12 cellular contexts compared by ENCODE assay signal in genomic region chr17:78263063-78263735, GRCh38. TPM values are rescaled to one million over a fixed set of nuclear protein-coding genes. Genes with fewer than 3 reads are reported as not detected.
A peak's percentile ranks its signal among the peaks of the same experiment; 100 is the strongest.
DNase-seq lines count a peak whose midpoint lies in the region; ATAC-seq and TF ChIP-seq lines count a peak whose summit lies in the region.
"Had no signal": no experiment of that assay in that cellular context is flagged by ENCODE, and none has a peak within 500 bp of the region (broad histone marks: within the 10 kb centered on the region; RNA-seq: fewer than 3 reads in every experiment).

No MANE protein-coding gene starts in this region.

- POLR2A ChIA-PET in CD4-positive, alpha-beta T cell (lab: Charles Lee) = interaction anchor here (0.8 to 2.8 kb wide), 8 partner anchors 8 to 90 kb away, joined by 3 to 20 read pairs (median 4); no protein-coding TSS in a partner anchor
- POLR2A ChIA-PET in naive thymus-derived CD8-positive, alpha-beta T cell (lab: Charles Lee) = interaction anchor here (0.7 to 2.5 kb wide), 5 partner anchors 8 to 1401 kb away, joined by 3 to 9 read pairs (median 6); no protein-coding TSS in a partner anchor

- CTCF ChIA-PET in CD4-positive, alpha-beta T cell (lab: Charles Lee) = interaction anchor here (0.6 to 1.9 kb wide), 3 partner anchors 11 to 126 kb away, joined by 3 to 12 read pairs (median 3); no protein-coding TSS in a partner anchor

- no peaks in the 10 kb centered on the region for H3K9me3 Mint-ChIP-seq in CD4-positive, alpha-beta T cell
- H3K9me3 Mint-ChIP-seq in naive thymus-derived CD8-positive, alpha-beta T cell = no peaks in the 10 kb centered on the region

- H3K27me3 Mint-ChIP-seq in CD4-positive, alpha-beta T cell = no peaks in the 10 kb centered on the region
- H3K27me3 Mint-ChIP-seq in naive thymus-derived CD8-positive, alpha-beta T cell = no peaks in the 10 kb centered on the region

- peaks cover 51% of the 10 kb centered on the region for H3K4me1 Mint-ChIP-seq in CD4-positive, alpha-beta T cell (ENCODE audit: low read depth)
- H3K4me1 Mint-ChIP-seq in naive thymus-derived CD8-positive, alpha-beta T cell = peaks cover 14 to 49% (median 37%) of the 10 kb centered on the region in 4 donors

- H3K36me3 Mint-ChIP-seq in CD4-positive, alpha-beta T cell (ENCODE audit: low read depth) = no peaks in the 10 kb centered on the region
- H3K36me3 Mint-ChIP-seq in naive thymus-derived CD8-positive, alpha-beta T cell = no peaks in the 10 kb centered on the region

- H3K27ac ChIP-seq in CD4-positive, alpha-beta T cell (ENCODE audit: low read depth, low read length) = peak overlapping the region; percentile 47
- H3K27ac ChIP-seq in effector memory CD4-positive, alpha-beta T cell (ENCODE audit: insufficient read depth, low read length, poor library complexity, severe bottlenecking) = peak overlapping the region; percentile 55
- no peak overlapping the region for H3K27ac ChIP-seq in testis

- ATAC-seq in CD4-positive, alpha-beta T cell (ENCODE audit: poor library complexity) = no peak
- ATAC-seq in naive thymus-derived CD8-positive, alpha-beta T cell = no peak
- no peak for ATAC-seq in GM18520 (IDR thresholded peaks at IDR 0.05; ENCODE audit: unreplicated experiment)
- ATAC-seq in HG03097 (IDR thresholded peaks at IDR 0.05; ENCODE audit: low FRiP score, unreplicated experiment) = no peak

- no peak overlapping the region for H3K4me3 ChIP-seq in effector memory CD4-positive, alpha-beta T cell (ENCODE audit: insufficient read depth, low read depth, low read length, poor library complexity, severe bottlenecking)
- H3K4me3 ChIP-seq in testis = no peak overlapping the region

- H3K27me3 ChIP-seq in CD4-positive, alpha-beta T cell (ENCODE audit: control insufficient read depth, insufficient read depth, low read length) = no peaks in the 10 kb centered on the region
- no peaks in the 10 kb centered on the region for H3K27me3 ChIP-seq in effector memory CD4-positive, alpha-beta T cell (replicated peaks; ENCODE audit: control insufficient read depth, insufficient read depth, low read length, poor library complexity, severe bottlenecking)
- no peaks in the 10 kb centered on the region for H3K27me3 ChIP-seq in testis

- TF ChIP-seq CTCF in CD4-positive, alpha-beta T cell (IDR thresholded peaks at IDR 0.05) = no peak
- TF ChIP-seq CTCF in testis (IDR thresholded peaks at IDR 0.05) = no peak

- H3K9me3 ChIP-seq in CD4-positive, alpha-beta T cell (ENCODE audit: control insufficient read depth, low read length) = no peaks in the 10 kb centered on the region
- no peaks in the 10 kb centered on the region for H3K9me3 ChIP-seq in effector memory CD4-positive, alpha-beta T cell (ENCODE audit: control insufficient read depth, low read length)
- no peaks in the 10 kb centered on the region for H3K9me3 ChIP-seq in testis

- no peaks in the 10 kb centered on the region for H3K36me3 ChIP-seq in effector memory CD4-positive, alpha-beta T cell (ENCODE audit: control insufficient read depth, insufficient read depth, low read length)
- H3K36me3 ChIP-seq in testis (ENCODE audit: low read depth, missing control alignments) = no peaks in the 10 kb centered on the region

- peaks cover 37% of the 10 kb centered on the region for H3K4me1 ChIP-seq in effector memory CD4-positive, alpha-beta T cell (ENCODE audit: control insufficient read depth, insufficient read depth, low read length, poor library complexity, severe bottlenecking)
- peaks cover 9% of the 10 kb centered on the region for H3K4me1 ChIP-seq in testis

- TF ChIP-seq POLR2A in testis (IDR thresholded peaks at IDR 0.05) = no peak

- WGBS in testis, 2 donors = 66 to 74% methylated on average over 15 to 23 of the region's 23 CpGs

- H3K4me3 Mint-ChIP-seq in CD4-positive, alpha-beta T cell = no peak overlapping the region
- H3K4me3 Mint-ChIP-seq in naive thymus-derived CD8-positive, alpha-beta T cell = peak overlapping the region in 4 of 10 donors; percentile 10 to 45 (median 20)

- peak overlapping the region; percentile 98 for H3K27ac Mint-ChIP-seq in CD4-positive, alpha-beta T cell
- H3K27ac Mint-ChIP-seq in naive thymus-derived CD8-positive, alpha-beta T cell = peak overlapping the region in 9 of 10 donors; percentile 33 to 86 (median 71)

- peak in 2 of 10 experiments; percentile 29 to 36 for DNase-seq in CD4-positive, alpha-beta T cell
- DNase-seq in OCI-M1 (lab: John Stamatoyannopoulos, UW) = peak; percentile 86
- no peak for DNase-seq in effector memory CD4-positive, alpha-beta T cell
- DNase-seq in naive thymus-derived CD8-positive, alpha-beta T cell = no peak
- DNase-seq in testis = no peak
- DNase-seq in activated gamma-delta T cell treated with Interleukin-2 at 50 U/mL for 16 hours = no peak
- DNase-seq: DMS153, NCI-H82, occipital lobe had no signal

- intact Hi-C loops in CD4-positive, alpha-beta T cell (cut with DNase I, micrococcal nuclease) = no loop called here
- intact Hi-C loops in testis (cut with DNase I; ENCODE audit: low total_unique reads) = no loop called here

RNA-seq across cellular contexts. Expression of gene TMEM235, which starts 31.8 kb away (rescaled TPM):
- total RNA-seq in CD4-positive, alpha-beta T cell = not detected
- not detected for total RNA-seq in naive thymus-derived CD8-positive, alpha-beta T cell
- not detected for polyA plus RNA-seq in naive thymus-derived CD8-positive, alpha-beta T cell
- total RNA-seq in testis = not detected
- not detected for polyA plus RNA-seq in testis (ENCODE audit: insufficient read depth, low read depth, low replicate concordance)
- total RNA-seq: occipital lobe had no signal
- polyA plus RNA-seq: esophagus had no signal

RNA-seq across cellular contexts. Expression of gene BIRC5, which starts 49.1 kb away (rescaled TPM):
- under 1 TPM; 0.39 to 0.41 TPM for total RNA-seq in CD4-positive, alpha-beta T cell
- under 1 TPM in 1 of 2 experiments, not detected in 1; 0.30 TPM for total RNA-seq in naive thymus-derived CD8-positive, alpha-beta T cell
- not detected for polyA plus RNA-seq in naive thymus-derived CD8-positive, alpha-beta T cell
- 10 to 100 TPM; 12.4 to 28.1 TPM for total RNA-seq in testis
- polyA plus RNA-seq in testis (ENCODE audit: insufficient read depth, low read depth, low replicate concordance) = 58.5 TPM

Comparison
In these comparisons a context has a peak if more than half of its experiments do, and no peak if none do; other contexts are left out.
1. H3K27ac ChIP-seq: peak in CD4-positive, alpha-beta T cell (single experiment) and effector memory CD4-positive, alpha-beta T cell (single experiment); none in testis (0 of 2).
2. RNA of gene BIRC5, which starts 49.1 kb away (total RNA-seq): 12.4 to 28.1 TPM in testis; 0.39 to 0.41 TPM in CD4-positive, alpha-beta T cell and 0.30 TPM in naive thymus-derived CD8-positive, alpha-beta T cell; every median in the first group is over 4 times any median in the second.